ENCODE assay signal across 16 cellular contexts in genomic region chr22:25694167-25694907, GRCh38. TPM values are rescaled to one million over a fixed set of nuclear protein-coding genes. Genes with fewer than 3 reads are reported as not detected.
DNase-seq lines count a peak whose midpoint lies in the region; ATAC-seq and TF ChIP-seq lines count a peak whose summit lies in the region.
"Had no signal": no experiment of that assay in that cellular context is flagged by ENCODE, and none has a peak within 500 bp of the region (broad histone marks: within the 10 kb centered on the region; RNA-seq: fewer than 3 reads in every experiment).

No MANE protein-coding gene starts in this region.

- peaks cover 15% of the 10 kb centered on the region for H3K4me1 ChIP-seq in left ventricle myocardium inferior

- TF ChIP-seq CTCF in left ventricle myocardium inferior (IDR thresholded peaks at IDR 0.05; ENCODE audit: borderline replicate concordance), result no peak
- TF ChIP-seq CTCF in WERI-Rb-1 (IDR thresholded peaks at IDR 0.05; ENCODE audit: low read depth, low read length), result peak; percentile 11; the same call in 1 of the 2 replicates

- H3K36me3 ChIP-seq in left ventricle myocardium inferior (no peaks in the 10 kb centered on the region), WERI-Rb-1 (peaks cover 15% of the 10 kb centered on the region)

- H3K4me3 ChIP-seq in left ventricle myocardium inferior (no peak overlapping the region), WERI-Rb-1 (ENCODE audit: low read depth, low read length) (no peak overlapping the region)

- ATAC-seq in left ventricle myocardium superior (peak; percentile 47), left lobe of liver (peak; percentile 31)

- no peak overlapping the region for H3K27ac ChIP-seq in left ventricle myocardium inferior (replicated peaks)
- no peak overlapping the region for H3K27ac ChIP-seq in WERI-Rb-1

- DNase-seq in left ventricle myocardium superior (no peak), left ventricle myocardium inferior (no peak), WERI-Rb-1 (no peak), left lobe of liver (ENCODE audit: low spot score) (no peak), activated T-cell treated with anti-CD3 and anti-CD28 coated beads for 4 hours (no peak), iPS-NIHi7 (ENCODE audit: extremely low spot score) (no peak), NOMO-1 treated with DMSO at 0.1 percent for 48 hours (lab: John Stamatoyannopoulos, UW; ENCODE audit: unreplicated experiment) (no peak)
- DNase-seq: DMS 273 treated with DMSO at 0.1 percent for 48 hours; Kasumi-1; MM.1S; NCI-H1105 treated with DMSO at 0.1 percent for 48 hours; NCI-H187 treated with DMSO at 0.1 percent for 48 hours; NCI-H446; NK-92 treated with Interleukin-12 subunit alpha and Interleukin-12 subunit beta, amount 100 ng/mL, for 24 hours; OCI-M1 had no signal

- intact Hi-C loops in left ventricle myocardium superior (cut with micrococcal nuclease), result no loop called here
- intact Hi-C loops in left ventricle myocardium inferior (cut with micrococcal nuclease), result no loop called here

- no peaks in the 10 kb centered on the region for H3K27me3 ChIP-seq in left ventricle myocardium inferior (ENCODE audit: low read depth)
- no peaks in the 10 kb centered on the region for H3K27me3 ChIP-seq in WERI-Rb-1 (ENCODE audit: insufficient read depth, low read depth, severe bottlenecking)

- H3K9me3 ChIP-seq in left ventricle myocardium inferior (replicated peaks) (no peaks in the 10 kb centered on the region), WERI-Rb-1 (ENCODE audit: severe bottlenecking) (no peaks in the 10 kb centered on the region)

RNA-seq across cellular contexts. Expression of gene MYO18B, which starts 47.7 kb away (rescaled TPM):
- total RNA-seq in left ventricle myocardium superior (138 TPM), left ventricle myocardium inferior (163 TPM), left lobe of liver (not detected)
- total RNA-seq: A673 had no signal

Comparison
In these comparisons a context has a peak if more than half of its experiments do, and no peak if none do; other contexts are left out.
1. RNA of gene MYO18B, which starts 47.7 kb away (total RNA-seq): 163 TPM in left ventricle myocardium inferior (single experiment) and 138 TPM in left ventricle myocardium superior (single experiment); not detected in left lobe of liver (single experiment); every median in the first group is over 100 times any median in the second.